Comparison of ENCODE assay signal across 21 cellular contexts in genomic region chr22:38469306-38469781, GRCh38. TPM values are rescaled to one million over a fixed set of nuclear protein-coding genes. Genes with fewer than 3 reads are reported as not detected.
DNase-seq lines count a peak whose midpoint lies in the region; TF ChIP-seq lines count a peak whose summit lies in the region.
"Had no signal": no experiment of that assay in that cellular context is flagged by ENCODE, and none has a peak within 500 bp of the region (broad histone marks: within the 10 kb centered on the region; RNA-seq: fewer than 3 reads in every experiment).

No MANE protein-coding gene starts in this region.

- CTCF ChIA-PET in BJ (lab: Yijun Ruan, JAX), result interaction anchor here (1.2 to 1.7 kb wide), 4 partner anchors 11 to 417 kb away, joined by 3 to 7 read pairs (median 3); no protein-coding TSS in a partner anchor
- CTCF ChIA-PET in mammary epithelial cell (lab: Charles Lee; ENCODE audit: low non-redundant PET), result no interaction called here

- intact Hi-C loops in mammary epithelial cell (cut with micrococcal nuclease), result no loop called here

- H3K27ac ChIP-seq in mammary epithelial cell (ENCODE audit: insufficient read depth, low read depth, low read length), result no peak overlapping the region
- H3K27ac ChIP-seq: colonic mucosa, gastrocnemius medialis, ovary, SK-N-MC, uterus had no signal

- H2AFZ ChIP-seq in mammary epithelial cell (ENCODE audit: low read depth, low read length), result no peak overlapping the region

- H4K20me1 ChIP-seq in mammary epithelial cell (ENCODE audit: insufficient read depth, low read length), result no peaks in the 10 kb centered on the region

- peak overlapping the region; percentile 52 for H3K27ac Mint-ChIP-seq in osteocyte (ENCODE audit: unreplicated experiment)

- in situ Hi-C loops in mammary epithelial cell (cut with MboI; ENCODE audit: low sequenced_read_pairs in 2 of 2), result no loop called here

- no peaks in the 10 kb centered on the region for H3K9me3 Mint-ChIP-seq in osteocyte (ENCODE audit: unreplicated experiment)
- H3K9me3 Mint-ChIP-seq: H9 had no signal

- no peaks in the 10 kb centered on the region for H3K36me3 Mint-ChIP-seq in osteocyte (ENCODE audit: unreplicated experiment)

- H3K27me3 Mint-ChIP-seq in osteocyte (ENCODE audit: unreplicated experiment), result no peaks in the 10 kb centered on the region

- H3K9me3 ChIP-seq in MG63, result no peaks in the 10 kb centered on the region
- no peaks in the 10 kb centered on the region for H3K9me3 ChIP-seq in mammary epithelial cell (replicated peaks; ENCODE audit: insufficient read depth, low read length)
- H3K9me3 ChIP-seq: colonic mucosa, gastrocnemius medialis, ovary, uterus had no signal

- DNase-seq in BJ (ENCODE audit: low read depth) (no peak), MG63 (no peak), fibroblast of pulmonary artery (ENCODE audit: low read depth) (no peak), osteocyte (ENCODE audit: extremely low spot score, unreplicated experiment) (no peak), HCEC 1CT (no peak), hypothalamus (lab: John Stamatoyannopoulos, UW) (no peak), mammary epithelial cell (no peak), KG1 (lab: John Stamatoyannopoulos, UW) (no peak)
- DNase-seq: activated gamma-delta T cell; colonic mucosa; gastrocnemius medialis; H9; left cardiac atrium; MV-4-11; NCI-H82; stimulated activated CD4-positive, alpha-beta T cell treated with anti-CD3 and anti-CD28 coated beads, Interleukin-4, amount 100 ng/mL, for 24 hours; uterus had no signal

- dilution Hi-C loops in mammary epithelial cell (cut with HindIII; ENCODE audit: low sequenced_read_pairs), result no loop called here

- H3K36me3 ChIP-seq in BJ (ENCODE audit: control insufficient read depth, insufficient read depth, low read length) (no peaks in the 10 kb centered on the region), MG63 (no peaks in the 10 kb centered on the region; the same call in 1 of the 2 replicates), mammary epithelial cell (ENCODE audit: insufficient read depth, low read length) (no peaks in the 10 kb centered on the region)
- H3K36me3 ChIP-seq: colonic mucosa, gastrocnemius medialis, ovary, uterus had no signal

- H3K9ac ChIP-seq in mammary epithelial cell (ENCODE audit: insufficient read depth, low read length), result no peak overlapping the region

- no peaks in the 10 kb centered on the region for H3K79me2 ChIP-seq in mammary epithelial cell (ENCODE audit: insufficient read depth, low read length)

- H3K27me3 ChIP-seq in BJ (ENCODE audit: control insufficient read depth, insufficient read depth, low read length) (peaks cover 2% of the 10 kb centered on the region), MG63 (no peaks in the 10 kb centered on the region), mammary epithelial cell (ENCODE audit: insufficient read depth, low read length) (no peaks in the 10 kb centered on the region)
- H3K27me3 ChIP-seq: ovary, uterus had no signal

- WGBS in mammary epithelial cell (ENCODE audit: low coverage, missing lambda C conversion rate), result 100% methylated on average over 5 of the region's 6 CpGs

- H3K4me1 ChIP-seq in mammary epithelial cell (ENCODE audit: insufficient read depth, low read length), result peaks cover 9% of the 10 kb centered on the region
- H3K4me1 ChIP-seq: colonic mucosa had no signal

- POLR2A ChIA-PET in BJ (lab: Charles Lee), result no interaction called here

- H3K4me1 Mint-ChIP-seq in osteocyte (ENCODE audit: unreplicated experiment), result peaks cover 15% of the 10 kb centered on the region

- no peak for TF ChIP-seq CTCF in BJ (IDR thresholded peaks at IDR 0.05; ENCODE audit: insufficient read depth, low read depth, low read length)
- TF ChIP-seq CTCF in fibroblast of pulmonary artery (IDR thresholded peaks at IDR 0.05; ENCODE audit: low read length, missing control alignments), result no peak
- TF ChIP-seq CTCF in osteocyte (IDR thresholded peaks at IDR 0.05), result no peak
- TF ChIP-seq CTCF in mammary epithelial cell (conservative IDR thresholded peaks at IDR 0.05 in 1 of 2, IDR thresholded peaks at IDR 0.05 in 1 of 2; ENCODE audit: extremely low read depth in 1 of 2, insufficient read depth in 1 of 2, low read depth in 1 of 2, low read length in 2 of 2), result no peak

- peak overlapping the region; percentile 78 for H3K4me3 Mint-ChIP-seq in osteocyte (ENCODE audit: unreplicated experiment)

- H3K4me3 ChIP-seq in BJ (ENCODE audit: low read depth, low read length), result peak overlapping the region; percentile 100
- H3K4me3 ChIP-seq in MG63, result peak overlapping the region; percentile 65
- peak overlapping the region; percentile 79 for H3K4me3 ChIP-seq in fibroblast of pulmonary artery (replicated peaks; ENCODE audit: low read depth, low read length)
- no peak overlapping the region for H3K4me3 ChIP-seq in mammary epithelial cell (replicated peaks in 1 of 3; ENCODE audit: insufficient read depth in 1 of 3, low read depth in 2 of 3, low read length in 3 of 3)
- H3K4me3 ChIP-seq: ovary, SK-N-MC had no signal

- H3K4me2 ChIP-seq in mammary epithelial cell (ENCODE audit: insufficient read depth, low read depth, low read length), result no peak overlapping the region

- BruUV-seq in mammary epithelial cell (replicated peaks; lab: Mats Ljungman, UMichigan), result no TSS peak

RNA-seq across cellular contexts. Expression of gene KDELR3, which starts 1.4 kb away (rescaled TPM):
- polyA plus RNA-seq in BJ (2011; rRNA removed) (150 and 222 TPM in 2 replicates), mammary epithelial cell (17.8 TPM)
- polyA minus RNA-seq in BJ (2011; rRNA and poly(A)+ RNA removed), result 63.3 and 103 TPM in 2 replicates
- total RNA-seq in MG63 (2014; rRNA removed; shearing (Covaris generic); ENCODE audit: low replicate concordance), result 39.0 and 39.8 TPM in 2 replicates
- total RNA-seq in osteocyte (39.3 and 49.3 TPM in 2 replicates), mammary epithelial cell (10 to 100 TPM; 12.3 to 18.4 TPM)
- polyA minus RNA-seq in mammary epithelial cell, result 5.2 TPM
- total RNA-seq: mononuclear cell had no signal

RNA-seq across cellular contexts. Expression of gene KCNJ4, which starts 14.3 kb away (rescaled TPM):
- polyA plus RNA-seq in BJ (2011; rRNA removed) (not detected in 2 replicates), mammary epithelial cell (0.03 TPM)
- not detected in 2 replicates for polyA minus RNA-seq in BJ (2011; rRNA and poly(A)+ RNA removed)
- total RNA-seq in MG63 (2014; rRNA removed; shearing (Covaris generic); ENCODE audit: low replicate concordance), result not detected in 2 replicates
- total RNA-seq in osteocyte (0.43 and 0.57 TPM in 2 replicates), mammary epithelial cell (not detected)
- not detected for polyA minus RNA-seq in mammary epithelial cell
- total RNA-seq: colonic mucosa, gastrocnemius medialis, mononuclear cell, subcutaneous adipose tissue had no signal

RNA-seq across cellular contexts. Expression of gene DDX17, which starts 36.8 kb away (rescaled TPM):
- polyA plus RNA-seq in BJ (2011; rRNA removed) (318 and 360 TPM in 2 replicates), mammary epithelial cell (162 TPM)
- 245 and 332 TPM in 2 replicates for polyA minus RNA-seq in BJ (2011; rRNA and poly(A)+ RNA removed)
- total RNA-seq in MG63 (2014; rRNA removed; shearing (Covaris generic); ENCODE audit: low replicate concordance), result 246 and 311 TPM in 2 replicates
- total RNA-seq in osteocyte (439 and 466 TPM in 2 replicates), mammary epithelial cell (100 to 1,000 TPM; 235 to 405 TPM)
- 270 TPM for polyA minus RNA-seq in mammary epithelial cell

Comparison
In these comparisons a context has a peak if more than half of its experiments do, and no peak if none do; other contexts are left out.
1. H3K4me3 ChIP-seq: peak in BJ (single experiment), MG63 (single experiment) and fibroblast of pulmonary artery (single experiment); none in mammary epithelial cell (0 of 3).